In the genomic region with DNA sequence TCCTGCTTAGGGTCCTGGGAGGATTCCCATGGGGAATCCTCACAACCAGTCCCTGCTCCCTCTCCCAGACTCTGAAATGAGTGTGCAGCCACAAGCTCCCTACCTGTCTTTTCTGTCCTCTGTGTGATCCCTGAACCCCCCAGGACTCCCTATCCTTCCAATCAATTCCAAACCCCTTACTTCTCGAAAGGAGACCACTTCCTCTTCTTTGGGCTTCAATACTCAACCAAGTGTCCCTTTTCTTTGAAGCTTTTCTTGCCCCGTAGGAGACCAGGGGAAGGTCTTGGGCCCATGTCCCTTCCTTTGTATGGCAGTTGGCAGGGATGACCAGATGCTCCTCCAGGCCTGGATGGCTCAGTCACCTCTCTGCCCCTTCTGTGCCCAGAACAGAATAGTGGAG, we compare ENCODE assay signal across 9 cellular contexts. TPM values are rescaled to one million over a fixed set of nuclear protein-coding genes. Genes with fewer than 3 reads are reported as not detected.
DNase-seq lines count a peak whose midpoint lies in the region; ATAC-seq, FAIRE-seq and TF ChIP-seq lines count a peak whose summit lies in the region.
"Had no signal": no experiment of that assay in that cellular context is flagged by ENCODE, and none has a peak within 500 bp of the region (broad histone marks: within the 10 kb centered on the region; RNA-seq: fewer than 3 reads in every experiment).

No MANE protein-coding gene starts in this region.

- H3K9ac ChIP-seq in astrocyte (ENCODE audit: low read length) = peak overlapping the region; percentile 75

- no peak for FAIRE-seq in astrocyte (lab: Jason Lieb, UNC)

- H3K36me3 Mint-ChIP-seq in activated naive CD4-positive, alpha-beta T cell treated with anti-CD3 and anti-CD28 coated beads, Interleukin-2, amount 50 U/mL, for 24 hours = peaks cover 1% of the 10 kb centered on the region
- H3K36me3 Mint-ChIP-seq in astrocyte (ENCODE audit: low read depth, unreplicated experiment) = peaks cover 13% of the 10 kb centered on the region

- H3K4me3 ChIP-seq in astrocyte (ENCODE audit: insufficient read depth, low read depth, low read length) = peak overlapping the region; percentile 70
- peak overlapping the region; percentile 64 to 70 for H3K4me3 ChIP-seq in muscle layer of duodenum (ENCODE audit: low read depth in 1 of 2, low read length in 2 of 2)
- peak overlapping the region in 3 of 4 donors; percentile 52 to 64 (median 58) for H3K4me3 ChIP-seq in upper lobe of left lung

- TF ChIP-seq EP300 in upper lobe of left lung (IDR thresholded peaks at IDR 0.05) = no peak

- H3K4me2 ChIP-seq in astrocyte (ENCODE audit: low read length) = peak overlapping the region; percentile 89

- H3K27me3 ChIP-seq in astrocyte (ENCODE audit: insufficient read depth, low read length) = no peaks in the 10 kb centered on the region
- peaks cover 7% of the 10 kb centered on the region for H3K27me3 ChIP-seq in muscle layer of duodenum (ENCODE audit: low read depth, low read length)
- H3K27me3 ChIP-seq in upper lobe of left lung = peaks cover 0 to 10% (median 6%) of the 10 kb centered on the region in 4 donors

- peak overlapping the region; percentile 85 for H3K4me3 Mint-ChIP-seq in activated naive CD4-positive, alpha-beta T cell treated with anti-CD3 and anti-CD28 coated beads, Interleukin-2, amount 50 U/mL, for 24 hours
- peak overlapping the region; percentile 85 for H3K4me3 Mint-ChIP-seq in astrocyte (ENCODE audit: unreplicated experiment)

- no peak overlapping the region for H3K27ac ChIP-seq in astrocyte (ENCODE audit: low read depth, low read length)
- peak overlapping the region; percentile 83 for H3K27ac ChIP-seq in muscle layer of duodenum (ENCODE audit: low read length)
- H3K27ac ChIP-seq in upper lobe of left lung = peak overlapping the region; percentile 83 to 96 (median 90)
- H3K27ac ChIP-seq: VCaP had no signal

- H3K9me3 ChIP-seq in astrocyte (ENCODE audit: insufficient read depth, low read depth, low read length) = no peaks in the 10 kb centered on the region
- H3K9me3 ChIP-seq in muscle layer of duodenum (ENCODE audit: control insufficient read depth in 1 of 2, low read length in 2 of 2) = no peaks in the 10 kb centered on the region
- no peaks in the 10 kb centered on the region for H3K9me3 ChIP-seq in upper lobe of left lung

- peaks cover 15% of the 10 kb centered on the region for H3K79me2 ChIP-seq in astrocyte (ENCODE audit: insufficient read depth, low read length)

- no peaks in the 10 kb centered on the region for H3K9me3 Mint-ChIP-seq in activated naive CD4-positive, alpha-beta T cell treated with anti-CD3 and anti-CD28 coated beads, Interleukin-2, amount 50 U/mL, for 24 hours
- H3K9me3 Mint-ChIP-seq in astrocyte (ENCODE audit: unreplicated experiment) = no peaks in the 10 kb centered on the region

- no peak for TF ChIP-seq POLR2A in upper lobe of left lung (IDR thresholded peaks at IDR 0.05)

- H4K20me1 ChIP-seq in astrocyte (ENCODE audit: insufficient read depth, low read length) = peaks cover 39% of the 10 kb centered on the region

- TF ChIP-seq CTCF in astrocyte (IDR thresholded peaks at IDR 0.05; ENCODE audit: insufficient read depth, low read depth, low read length) (no peak), upper lobe of left lung (IDR thresholded peaks at IDR 0.05) (no peak)

- DNase-seq in activated naive CD4-positive, alpha-beta T cell treated with anti-CD3 and anti-CD28 coated beads, Interleukin-2, amount 50 U/mL, for 16 hours = no peak
- no peak for DNase-seq in astrocyte (ENCODE audit: low read depth)
- DNase-seq in upper lobe of left lung = no peak
- DNase-seq in COR-L47 (lab: John Stamatoyannopoulos, UW) = no peak
- DNase-seq in GDM1 (lab: John Stamatoyannopoulos, UW) = no peak

- H3K4me1 Mint-ChIP-seq in activated naive CD4-positive, alpha-beta T cell treated with anti-CD3 and anti-CD28 coated beads, Interleukin-2, amount 50 U/mL, for 24 hours = peaks cover 20% of the 10 kb centered on the region
- H3K4me1 Mint-ChIP-seq in astrocyte (ENCODE audit: low read depth, unreplicated experiment) = peaks cover 24% of the 10 kb centered on the region

- H3K4me1 ChIP-seq in astrocyte (ENCODE audit: insufficient read depth, low read length) = peaks cover 22% of the 10 kb centered on the region
- no peaks in the 10 kb centered on the region for H3K4me1 ChIP-seq in muscle layer of duodenum (ENCODE audit: control insufficient read depth in 1 of 2, insufficient read depth in 2 of 2, low read length in 2 of 2)
- peaks cover 5 to 16% (median 13%) of the 10 kb centered on the region in 4 donors for H3K4me1 ChIP-seq in upper lobe of left lung

- no peaks in the 10 kb centered on the region for H3K36me3 ChIP-seq in astrocyte (ENCODE audit: insufficient read depth, low read length)
- peaks cover 0 to 19% of the 10 kb centered on the region in 2 donors for H3K36me3 ChIP-seq in muscle layer of duodenum (ENCODE audit: control insufficient read depth in 1 of 2, insufficient read depth in 2 of 2, low read length in 2 of 2)
- H3K36me3 ChIP-seq in upper lobe of left lung = peaks cover 0 to 40% (median 17%) of the 10 kb centered on the region in 4 donors

- H2AFZ ChIP-seq in astrocyte (ENCODE audit: low read depth, low read length) = no peak overlapping the region

- WGBS in upper lobe of left lung, 2 donors = 62 to 67% methylated on average over 2 of the region's 2 CpGs

- H3K27ac Mint-ChIP-seq in activated naive CD4-positive, alpha-beta T cell treated with anti-CD3 and anti-CD28 coated beads, Interleukin-2, amount 50 U/mL, for 24 hours = peak overlapping the region; percentile 96
- peak overlapping the region; percentile 78 for H3K27ac Mint-ChIP-seq in astrocyte (ENCODE audit: unreplicated experiment)

- H3K27me3 Mint-ChIP-seq in activated naive CD4-positive, alpha-beta T cell treated with anti-CD3 and anti-CD28 coated beads, Interleukin-2, amount 50 U/mL, for 24 hours = no peaks in the 10 kb centered on the region
- no peaks in the 10 kb centered on the region for H3K27me3 Mint-ChIP-seq in astrocyte (ENCODE audit: low read depth, unreplicated experiment)

- ATAC-seq in upper lobe of left lung (ENCODE audit: low FRiP score in 2 of 2) (no peak), GM19023 (IDR thresholded peaks at IDR 0.05; ENCODE audit: unreplicated experiment) (no peak)

RNA-seq across cellular contexts. Expression of a gene that starts 1.7 kb away (rescaled TPM):
- 65.0 and 102 TPM in 2 replicates for total RNA-seq in astrocyte
- total RNA-seq in upper lobe of left lung = 100 to 1,000 TPM in 2 of 6 donors, 10 to 100 TPM in 4; 34.1 to 241 (median 92.7) TPM

RNA-seq across cellular contexts. Expression of a gene that starts 17.5 kb away (rescaled TPM):
- total RNA-seq in astrocyte = 59.9 and 67.7 TPM in 2 replicates
- 10 to 100 TPM; 27.2 to 70.1 (median 52.5) TPM for total RNA-seq in upper lobe of left lung

RNA-seq across cellular contexts. Expression of a gene that starts 23.5 kb away (rescaled TPM):
- total RNA-seq in astrocyte (9.6 and 10.6 TPM in 2 replicates), upper lobe of left lung (100 to 1,000 TPM in 1 of 6 donors, 10 to 100 TPM in 5; 17.3 to 178 (median 37.1) TPM)

RNA-seq across cellular contexts. Expression of a gene that starts 35.3 kb away (rescaled TPM):
- total RNA-seq in astrocyte (60.0 and 63.0 TPM in 2 replicates), upper lobe of left lung (not detected)

RNA-seq across cellular contexts. Expression of a gene that starts 40.5 kb away (rescaled TPM):
- 0.70 and 0.79 TPM in 2 replicates for total RNA-seq in astrocyte
- total RNA-seq in upper lobe of left lung = under 1 TPM in 4 of 6 donors, not detected in 2; 0.26 to 0.91 (median 0.75) TPM
